In the genomic region with DNA sequence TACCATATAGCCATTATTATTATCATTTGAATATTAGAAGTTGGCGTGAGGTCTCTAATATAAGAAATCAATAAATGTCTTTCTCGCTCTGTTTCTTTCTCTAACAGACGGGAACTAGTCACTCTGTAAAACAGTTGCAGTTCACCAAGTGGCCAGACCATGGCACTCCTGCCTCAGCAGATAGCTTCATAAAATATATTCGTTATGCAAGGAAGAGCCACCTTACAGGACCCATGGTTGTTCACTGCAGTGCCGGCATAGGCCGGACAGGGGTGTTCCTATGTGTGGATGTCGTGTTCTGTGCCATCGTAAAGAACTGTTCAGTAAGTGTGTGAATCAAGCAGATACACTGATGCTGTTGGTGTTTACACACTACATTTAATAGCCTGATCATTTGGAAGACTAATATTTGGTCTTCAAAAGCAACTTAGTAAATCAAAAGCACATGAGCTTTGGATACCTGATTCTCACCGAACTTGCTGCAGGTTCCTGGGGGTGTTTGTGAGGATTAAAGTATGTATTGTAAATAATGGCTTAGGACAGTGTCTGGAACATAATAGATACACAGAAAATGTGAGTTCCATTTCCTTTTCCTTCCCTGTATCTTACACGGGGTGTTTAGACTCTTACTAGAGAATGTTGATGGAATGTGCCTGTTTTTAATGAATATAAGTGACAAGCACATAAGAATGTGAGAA, we compare ENCODE assay signal across 8 cellular contexts.
DNase-seq lines count a peak whose midpoint lies in the region; ATAC-seq and TF ChIP-seq lines count a peak whose summit lies in the region.
"Not testable (repeated sequence)": the region's sequence is repeated elsewhere in the genome, so short reads cannot be mapped to it uniquely, and the experiment has no call there.

No MANE protein-coding gene starts in this region.

- not testable (repeated sequence) for H3K4me3 ChIP-seq in DND-41 (ENCODE audit: low read depth in 1 of 2, low read length in 2 of 2); right cardiac atrium (ENCODE audit: low read length)

- not testable (repeated sequence) for DNase-seq in DND-41; right cardiac atrium; stimulated activated effector memory CD8-positive, alpha-beta T cell treated with anti-CD3 and anti-CD28 coated beads, Interleukin-12 subunit alpha, Interleukin-12 subunit beta, amount 100 ng/mL, for 72 hours (ENCODE audit: low spot score in 2 of 2)

- not testable (repeated sequence) for H3K4me1 ChIP-seq in DND-41 (ENCODE audit: insufficient read depth, low read length); right cardiac atrium (ENCODE audit: control insufficient read depth, insufficient read depth, low read length)

- ATAC-seq in DND-41 (ENCODE audit: insufficient read depth, low read depth) (peak; percentile 85), GM19397 (IDR thresholded peaks at IDR 0.05; ENCODE audit: unreplicated experiment) (peak; percentile 91), HG02588 (IDR thresholded peaks at IDR 0.05; ENCODE audit: unreplicated experiment) (peak; percentile 89), HG03095 (IDR thresholded peaks at IDR 0.05; ENCODE audit: unreplicated experiment) (peak; percentile 91), HG03565 (IDR thresholded peaks at IDR 0.05; ENCODE audit: unreplicated experiment) (peak; percentile 97), right cardiac atrium (peak; percentile 96 to 98)
- ATAC-seq in activated T-helper 17 cell treated with anti-CD3 and anti-CD28 coated beads, Interleukin-2, amount 50 U/mL, for 72 hours (replicated peaks), result peak; percentile 75
- ATAC-seq in stimulated activated effector memory CD8-positive, alpha-beta T cell treated with anti-CD3 and anti-CD28 coated beads, Interleukin-12 subunit alpha, Interleukin-12 subunit beta, amount 100 ng/mL, for 72 hours, result peak; percentile 64

- TF ChIP-seq CTCF in DND-41 (IDR thresholded peaks at IDR 0.05; ENCODE audit: borderline replicate concordance, extremely low read depth, low read length, poor library complexity, severe bottlenecking), result not testable (repeated sequence)

- not testable (repeated sequence) for H3K27me3 Mint-ChIP-seq in activated T-helper 17 cell treated with anti-CD3 and anti-CD28 coated beads, Interleukin-2, amount 50 U/mL, for 72 hours

- not testable (repeated sequence) for H3K36me3 ChIP-seq in DND-41 (ENCODE audit: insufficient read depth, low read length)

- not testable (repeated sequence) for H3K9ac ChIP-seq in DND-41 (ENCODE audit: low read depth, low read length)

- not testable (repeated sequence) for H3K9me3 ChIP-seq in DND-41 (ENCODE audit: insufficient read depth, low read length, severe bottlenecking); right cardiac atrium (ENCODE audit: control insufficient read depth, low read length)

- H3K4me2 ChIP-seq in DND-41 (ENCODE audit: insufficient read depth, low read length), result not testable (repeated sequence)

- not testable (repeated sequence) for H3K36me3 Mint-ChIP-seq in activated T-helper 17 cell treated with anti-CD3 and anti-CD28 coated beads, Interleukin-2, amount 50 U/mL, for 72 hours (ENCODE audit: low read depth); stimulated activated effector memory CD8-positive, alpha-beta T cell treated with anti-CD3 and anti-CD28 coated beads, Interleukin-12 subunit alpha, Interleukin-12 subunit beta, amount 100 ng/mL, for 72 hours

- H2AFZ ChIP-seq in DND-41 (ENCODE audit: low read depth, low read length), result not testable (repeated sequence)

- WGBS in right cardiac atrium, result no CpG with 5 or more reads among the region's 10 CpGs

- not testable (repeated sequence) for H3K9me3 Mint-ChIP-seq in activated T-helper 17 cell treated with anti-CD3 and anti-CD28 coated beads, Interleukin-2, amount 50 U/mL, for 72 hours; stimulated activated effector memory CD8-positive, alpha-beta T cell treated with anti-CD3 and anti-CD28 coated beads, Interleukin-12 subunit alpha, Interleukin-12 subunit beta, amount 100 ng/mL, for 72 hours

- H3K27me3 ChIP-seq in DND-41 (ENCODE audit: insufficient read depth, low read length, poor library complexity); right cardiac atrium (ENCODE audit: control insufficient read depth, insufficient read depth): not testable (repeated sequence)

- intact Hi-C loops in right cardiac atrium (cut with DNase I), result not testable (repeated sequence)

- H4K20me1 ChIP-seq in DND-41 (ENCODE audit: insufficient read depth, low read length), result not testable (repeated sequence)

- H3K4me3 Mint-ChIP-seq in activated T-helper 17 cell treated with anti-CD3 and anti-CD28 coated beads, Interleukin-2, amount 50 U/mL, for 72 hours; stimulated activated effector memory CD8-positive, alpha-beta T cell treated with anti-CD3 and anti-CD28 coated beads, Interleukin-12 subunit alpha, Interleukin-12 subunit beta, amount 100 ng/mL, for 72 hours: not testable (repeated sequence)

- not testable (repeated sequence) for H3K27ac Mint-ChIP-seq in activated T-helper 17 cell treated with anti-CD3 and anti-CD28 coated beads, Interleukin-2, amount 50 U/mL, for 72 hours; stimulated activated effector memory CD8-positive, alpha-beta T cell treated with anti-CD3 and anti-CD28 coated beads, Interleukin-12 subunit alpha, Interleukin-12 subunit beta, amount 100 ng/mL, for 72 hours

- not testable (repeated sequence) for H3K27ac ChIP-seq in DND-41 (ENCODE audit: low read length); right cardiac atrium (ENCODE audit: low read length)

- H3K79me2 ChIP-seq in DND-41 (ENCODE audit: insufficient read depth, low read length), result not testable (repeated sequence)

- H3K4me1 Mint-ChIP-seq in activated T-helper 17 cell treated with anti-CD3 and anti-CD28 coated beads, Interleukin-2, amount 50 U/mL, for 72 hours; stimulated activated effector memory CD8-positive, alpha-beta T cell treated with anti-CD3 and anti-CD28 coated beads, Interleukin-12 subunit alpha, Interleukin-12 subunit beta, amount 100 ng/mL, for 72 hours: not testable (repeated sequence)
